8 cellular contexts compared by ENCODE assay signal in the genomic region with DNA sequence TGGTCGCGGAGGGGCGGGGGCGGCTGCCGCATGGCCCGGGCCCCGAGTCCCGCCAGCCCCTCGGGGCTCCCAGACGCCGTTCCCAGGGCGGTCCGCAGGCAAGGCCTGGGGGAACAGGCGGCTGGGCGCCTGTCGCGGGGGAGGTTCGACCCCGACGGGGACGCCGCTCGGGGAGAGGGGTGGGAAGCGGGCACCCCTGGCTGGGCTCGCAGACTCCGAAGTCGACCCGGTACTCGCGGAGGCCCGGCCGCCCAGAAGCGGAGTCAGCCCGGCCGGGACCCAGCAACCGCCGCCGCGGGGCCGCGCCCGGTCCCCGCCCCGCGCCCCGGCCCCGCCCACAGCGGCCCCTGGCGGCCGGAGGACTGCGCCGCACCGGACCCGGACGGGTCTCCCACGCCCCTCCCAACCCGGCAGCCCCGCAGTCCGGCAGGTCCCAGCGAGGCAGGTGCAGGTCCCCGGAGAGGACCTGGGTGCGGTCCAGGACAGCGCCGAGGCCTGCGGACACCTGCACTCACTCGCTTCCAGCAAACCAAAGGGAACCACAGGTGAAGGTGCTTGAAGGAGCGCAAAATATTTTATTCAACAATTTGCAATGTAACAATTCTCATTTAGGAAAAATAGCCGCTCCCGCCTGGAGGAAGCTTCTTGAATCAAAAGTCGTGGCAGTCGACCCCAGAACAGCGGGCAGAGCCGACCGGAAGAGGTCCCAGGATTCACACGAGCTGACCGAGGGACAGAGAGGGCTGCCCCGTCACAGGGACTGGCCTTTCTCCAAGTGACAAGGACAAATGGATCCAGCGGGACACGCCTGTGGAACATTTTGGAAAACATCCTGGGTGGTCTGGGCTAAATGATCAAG. TPM values are rescaled to one million over a fixed set of nuclear protein-coding genes. Genes with fewer than 3 reads are reported as not detected.
A peak's percentile ranks its signal among the peaks of the same experiment; 100 is the strongest.
DNase-seq lines count a peak whose midpoint lies in the region; ATAC-seq and TF ChIP-seq lines count a peak whose summit lies in the region.

Gene INPP5E (minus strand): TSS at position 296 of the 859 bp plus-strand sequence. CDS start 426 bp downstream, outside the sequence.

- peaks cover 7 to 22% (median 17%) of the 10 kb centered on the region in 3 donors for H3K4me1 Mint-ChIP-seq in IgD-negative memory B cell
- peaks cover 22% of the 10 kb centered on the region for H3K4me1 Mint-ChIP-seq in activated naive CD8-positive, alpha-beta T cell treated with anti-CD3 and anti-CD28 coated beads, Interleukin-2, amount 50 U/mL, for 24 hours

- H3K4me3 Mint-ChIP-seq in IgD-negative memory B cell = peak within 1 kb of the TSS; percentile 81 to 95 (median 88)
- peak within 1 kb of the TSS; percentile 81 for H3K4me3 Mint-ChIP-seq in activated naive CD8-positive, alpha-beta T cell treated with anti-CD3 and anti-CD28 coated beads, Interleukin-2, amount 50 U/mL, for 24 hours

- peak within 1 kb of the TSS; percentile 15 to 91 (median 88) for H3K27ac ChIP-seq in heart right ventricle
- H3K27ac ChIP-seq in psoas muscle = peak within 1 kb of the TSS; percentile 79
- H3K27ac ChIP-seq in urinary bladder (ENCODE audit: low read depth) = peak within 1 kb of the TSS; percentile 23

- TF ChIP-seq CTCF in heart right ventricle (IDR thresholded peaks at IDR 0.05) (peak; percentile 54 to 97 (median 67)), psoas muscle (IDR thresholded peaks at IDR 0.05) (peak; percentile 90)

- DNase-seq in DMS53 (lab: John Stamatoyannopoulos, UW) (peak; percentile 87), SW480 (ENCODE audit: low spot score) (peak; percentile 55), heart right ventricle (peak; percentile 78 to 85), psoas muscle (peak; percentile 81 to 87)
- DNase-seq in activated naive CD8-positive, alpha-beta T cell treated with anti-CD3 and anti-CD28 coated beads, Interleukin-2, amount 50 U/mL, for 24 hours = peak; percentile 91

- H3K27me3 ChIP-seq in heart right ventricle = no peaks in the 10 kb centered on the region
- no peaks in the 10 kb centered on the region for H3K27me3 ChIP-seq in psoas muscle (ENCODE audit: insufficient read depth in 3 of 3, low read length in 2 of 3)

- intact Hi-C loops in heart right ventricle (cut with DNase I) (no loop called here), psoas muscle (cut with DNase I) (loop anchor here in 1 of 2 donors (5.0 kb wide), 1 partner anchor 38 kb away; no protein-coding TSS in a partner anchor)

- H3K36me3 ChIP-seq in heart right ventricle = peaks cover 3 to 64% (median 21%) of the 10 kb centered on the region in 9 donors
- H3K36me3 ChIP-seq in psoas muscle (ENCODE audit: insufficient read depth in 1 of 2, low read depth in 1 of 2) = peaks cover 0 to 55% of the 10 kb centered on the region in 2 donors
- no peaks in the 10 kb centered on the region for H3K36me3 ChIP-seq in urinary bladder (ENCODE audit: insufficient read depth)

- no peaks in the 10 kb centered on the region for H3K36me3 Mint-ChIP-seq in IgD-negative memory B cell
- peaks cover 17% of the 10 kb centered on the region for H3K36me3 Mint-ChIP-seq in activated naive CD8-positive, alpha-beta T cell treated with anti-CD3 and anti-CD28 coated beads, Interleukin-2, amount 50 U/mL, for 24 hours (ENCODE audit: low read depth)

- H3K27me3 Mint-ChIP-seq in IgD-negative memory B cell = no peaks in the 10 kb centered on the region
- no peaks in the 10 kb centered on the region for H3K27me3 Mint-ChIP-seq in activated naive CD8-positive, alpha-beta T cell treated with anti-CD3 and anti-CD28 coated beads, Interleukin-2, amount 50 U/mL, for 24 hours

- ATAC-seq in GM21390 (IDR thresholded peaks at IDR 0.05; ENCODE audit: unreplicated experiment) (peak; percentile 60), heart right ventricle (peak; percentile 70 to 93 (median 86)), psoas muscle (peak; percentile 83 to 90 (median 88))
- peak; percentile 84 for ATAC-seq in activated naive CD8-positive, alpha-beta T cell treated with anti-CD3 and anti-CD28 coated beads, Interleukin-2, amount 50 U/mL, for 24 hours

- no peaks in the 10 kb centered on the region for H3K9me3 ChIP-seq in heart right ventricle
- H3K9me3 ChIP-seq in psoas muscle = no peaks in the 10 kb centered on the region

- peak within 1 kb of the TSS in 2 of 3 donors; percentile 43 to 88 for H3K27ac Mint-ChIP-seq in IgD-negative memory B cell
- no peak within 1 kb of the TSS for H3K27ac Mint-ChIP-seq in activated naive CD8-positive, alpha-beta T cell treated with anti-CD3 and anti-CD28 coated beads, Interleukin-2, amount 50 U/mL, for 24 hours

- H3K4me1 ChIP-seq in heart right ventricle (peaks cover 18 to 43% (median 38%) of the 10 kb centered on the region in 9 donors), psoas muscle (peaks cover 26% of the 10 kb centered on the region), urinary bladder (ENCODE audit: insufficient read depth) (no peaks in the 10 kb centered on the region)

- H3K9me3 Mint-ChIP-seq in IgD-negative memory B cell = no peaks in the 10 kb centered on the region
- H3K9me3 Mint-ChIP-seq in activated naive CD8-positive, alpha-beta T cell treated with anti-CD3 and anti-CD28 coated beads, Interleukin-2, amount 50 U/mL, for 24 hours = no peaks in the 10 kb centered on the region

- peak within 1 kb of the TSS; percentile 78 to 99 (median 96) for H3K4me3 ChIP-seq in heart right ventricle
- H3K4me3 ChIP-seq in psoas muscle = peak within 1 kb of the TSS; percentile 95
- peak within 1 kb of the TSS; percentile 85 for H3K4me3 ChIP-seq in urinary bladder (ENCODE audit: low read depth, low read length)

- WGBS in heart right ventricle, 2 donors = 5% methylated on average over 79 of the region's 79 CpGs
- 3 to 6% (median 6%) methylated on average over 37 to 79 of the region's 79 CpGs for WGBS in psoas muscle, 3 donors
- WGBS in urinary bladder = 9% methylated on average over 79 of the region's 79 CpGs

RNA-seq across cellular contexts. Expression of gene INPP5E, which starts in this region (rescaled TPM):
- polyA plus RNA-seq in IgD-negative memory B cell (6.9 TPM), heart right ventricle (10 to 100 TPM in 1 of 2 donors, 1 to 10 TPM in 1; 6.6 to 16.8 TPM), psoas muscle (1 to 10 TPM; 4.7 to 5.3 (median 4.8) TPM), urinary bladder (12.6 TPM)
- total RNA-seq in heart right ventricle (10 to 100 TPM in 3 of 10 donors, 1 to 10 TPM in 7; 7.4 to 12.5 (median 9.3) TPM), psoas muscle (1 to 10 TPM; 4.9 to 9.6 (median 7.4) TPM), urinary bladder (5.3 TPM)

Comparison
In these comparisons a context has a peak if more than half of its experiments do, and no peak if none do; other contexts are left out.
1. Peak in every context shown above with its lines: DNase-seq, ATAC-seq, H3K4me3 ChIP-seq and H3K27ac ChIP-seq.
2. H3K27ac ChIP-seq: peak in every context shown above with its lines; median percentile 88 in heart right ventricle; 79 in psoas muscle; 23 in urinary bladder.